In the genomic region with DNA sequence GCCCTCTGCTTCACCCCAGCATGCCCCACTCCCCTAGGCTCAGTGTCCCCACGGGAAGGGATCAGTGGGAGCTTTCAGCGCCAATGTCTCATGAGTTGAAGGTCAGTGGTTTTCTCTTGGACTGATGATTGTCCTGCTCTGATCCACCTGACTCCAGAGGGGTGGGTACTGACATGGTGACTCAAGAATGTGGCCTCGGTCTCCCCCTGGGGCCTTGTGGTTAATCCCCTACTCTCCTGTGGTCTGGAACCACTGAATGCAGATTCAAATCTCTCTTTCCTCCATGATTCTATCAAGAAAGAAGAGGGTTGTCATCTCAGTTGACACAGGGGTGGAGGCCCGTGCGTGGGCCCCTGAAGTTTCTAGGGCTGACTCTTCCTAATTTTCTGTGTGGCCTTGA, we compare ENCODE assay signal across 11 cellular contexts.
"Had no signal": no experiment of that assay in that cellular context is flagged by ENCODE, and none has a peak within 500 bp of the region (broad histone marks: within the 10 kb centered on the region; RNA-seq: fewer than 3 reads in every experiment).

No MANE protein-coding gene starts in this region.

- H3K27me3 ChIP-seq: right atrium auricular region, upper lobe of left lung had no signal

- H3K27ac ChIP-seq: lower lobe of right lung, neutrophil, right atrium auricular region, upper lobe of left lung had no signal

- H3K4me3 ChIP-seq: lower lobe of right lung, right atrium auricular region, upper lobe of left lung had no signal

- H3K36me3 Mint-ChIP-seq: activated CD4-positive, alpha-beta memory T cell treated with anti-CD3 and anti-CD28 coated beads for 36 hours; mesothelial cell of epicardium had no signal

- H3K9me3 ChIP-seq: lower lobe of right lung, neutrophil, right atrium auricular region, upper lobe of left lung had no signal

- H3K9me3 Mint-ChIP-seq: activated CD4-positive, alpha-beta memory T cell treated with anti-CD3 and anti-CD28 coated beads for 36 hours; activated naive CD4-positive, alpha-beta T cell treated with anti-CD3 and anti-CD28 coated beads for 36 hours; activated T-helper 1 cell treated with anti-CD3 and anti-CD28 coated beads, Interleukin-12 subunit alpha, Interleukin-12 subunit beta, Interleukin-2, Interleukin-4 antibody, amounts not matched to agents 30 ng/mL and 10 ng/mL and 1 ng/mL, durations not matched to agents 14 hours and 24 hours and 36 hours; mesothelial cell of epicardium had no signal

- H3K36me3 ChIP-seq: lower lobe of right lung, neutrophil, right atrium auricular region, upper lobe of left lung had no signal

- H3K27ac Mint-ChIP-seq: activated CD4-positive, alpha-beta memory T cell treated with anti-CD3 and anti-CD28 coated beads for 36 hours; activated naive CD4-positive, alpha-beta T cell treated with anti-CD3 and anti-CD28 coated beads for 36 hours; activated T-helper 1 cell treated with anti-CD3 and anti-CD28 coated beads, Interleukin-12 subunit alpha, Interleukin-12 subunit beta, Interleukin-2, Interleukin-4 antibody, amounts not matched to agents 30 ng/mL and 10 ng/mL and 1 ng/mL, durations not matched to agents 14 hours and 24 hours and 36 hours; mesothelial cell of epicardium had no signal

- H3K4me1 ChIP-seq: lower lobe of right lung had no signal

- H3K4me3 Mint-ChIP-seq: activated CD4-positive, alpha-beta memory T cell treated with anti-CD3 and anti-CD28 coated beads for 36 hours; activated naive CD4-positive, alpha-beta T cell treated with anti-CD3 and anti-CD28 coated beads for 36 hours; activated T-helper 1 cell treated with anti-CD3 and anti-CD28 coated beads, Interleukin-12 subunit alpha, Interleukin-12 subunit beta, Interleukin-2, Interleukin-4 antibody, amounts not matched to agents 30 ng/mL and 10 ng/mL and 1 ng/mL, durations not matched to agents 14 hours and 24 hours and 36 hours; mesothelial cell of epicardium had no signal

- DNase-seq: activated CD4-positive, alpha-beta memory T cell treated with anti-CD3 and anti-CD28 coated beads for 36 hours; activated CD8-positive, alpha-beta memory T cell treated with anti-CD3 and anti-CD28 coated beads, Interleukin-2, amount 50 U/mL, for 4 hours; activated naive CD4-positive, alpha-beta T cell treated with anti-CD3 and anti-CD28 coated beads for 36 hours; amniotic stem cell; lower lobe of right lung; small intestine had no signal
